Comparison of ENCODE assay signal across 9 cellular contexts in genomic region chr16:75122609-75123008, GRCh38. TPM values are rescaled to one million over a fixed set of nuclear protein-coding genes. Genes with fewer than 3 reads are reported as not detected.
"Had no signal": no experiment of that assay in that cellular context is flagged by ENCODE, and none has a peak within 500 bp of the region (broad histone marks: within the 10 kb centered on the region; RNA-seq: fewer than 3 reads in every experiment).

No MANE protein-coding gene starts in this region.

- H3K9ac ChIP-seq: KMS-11 had no signal

- H3K4me2 ChIP-seq: KMS-11 had no signal

- FAIRE-seq: HepG2, HTR-8/SVneo had no signal

- DNase-seq: IMR-90, KBM-7, KG1 had no signal

- H3K27ac Mint-ChIP-seq: IgD-negative memory B cell had no signal

- H3K36me3 Mint-ChIP-seq: IgD-negative memory B cell had no signal

- H3K4me1 Mint-ChIP-seq: IgD-negative memory B cell had no signal

- H3K27ac ChIP-seq: HL-60, KMS-11 had no signal

- ATAC-seq: HepG2 had no signal

RNA-seq across cellular contexts. Expression of gene LDHD, which starts 6.0 kb away (rescaled TPM):
- total RNA-seq: HT1080 had no signal
- polyA plus RNA-seq: IgD-negative memory B cell had no signal
